ENCODE assay signal across 8 cellular contexts in genomic region chr18:48161911-48162698, GRCh38.
DNase-seq lines count a peak whose midpoint lies in the region; ATAC-seq and TF ChIP-seq lines count a peak whose summit lies in the region.

No MANE protein-coding gene starts in this region.

- intact Hi-C loops in body of pancreas (cut with DNase I): no loop called here

- no peak for DNase-seq in GM12864 (ENCODE audit: low read depth)
- DNase-seq in NCI-H2107 (lab: John Stamatoyannopoulos, UW): peak; percentile 69
- peak in 2 of 4 donors; percentile 71 to 78 for DNase-seq in body of pancreas
- peak; percentile 30 for DNase-seq in left lobe of liver (ENCODE audit: low spot score)
- no peak for DNase-seq in thoracic aorta (ENCODE audit: low spot score)
- DNase-seq in NCI-H1694 (lab: John Stamatoyannopoulos, UW): no peak

- peak; percentile 40 for ATAC-seq in HG02571 (IDR thresholded peaks at IDR 0.05; ENCODE audit: unreplicated experiment)
- peak; percentile 59 for ATAC-seq in body of pancreas
- peak; percentile 50 for ATAC-seq in left lobe of liver
- peak; percentile 16 for ATAC-seq in thoracic aorta (ENCODE audit: insufficient number of reproducible peaks, low FRiP score, low read depth)
- no peak for ATAC-seq in HG03025 (IDR thresholded peaks at IDR 0.05; ENCODE audit: low FRiP score, unreplicated experiment)

- no peak for TF ChIP-seq POLR2A in body of pancreas (IDR thresholded peaks at IDR 0.05)

- H3K36me3 ChIP-seq in body of pancreas (replicated peaks in 1 of 2; ENCODE audit: insufficient read depth in 1 of 2, low read depth in 2 of 2) (no peaks in the 10 kb centered on the region), thoracic aorta (no peaks in the 10 kb centered on the region)

- TF ChIP-seq CTCF in GM12864 (IDR thresholded peaks at IDR 0.05; ENCODE audit: low read depth, low read length, missing control alignments) (no peak), body of pancreas (IDR thresholded peaks at IDR 0.05) (no peak), thoracic aorta (IDR thresholded peaks at IDR 0.05) (no peak)

- WGBS in body of pancreas, 2 donors: 7 to 40% methylated on average over 2 to 14 of the region's 38 CpGs

- H3K27me3 ChIP-seq in body of pancreas (no peaks in the 10 kb centered on the region), thoracic aorta (replicated peaks; ENCODE audit: insufficient read depth) (no peaks in the 10 kb centered on the region)

- H3K27ac ChIP-seq in body of pancreas: peak overlapping the region; percentile 79 to 88 (median 84)
- H3K27ac ChIP-seq in thoracic aorta: peak overlapping the region; percentile 78 to 80

- H3K9me3 ChIP-seq in body of pancreas (no peaks in the 10 kb centered on the region), thoracic aorta (no peaks in the 10 kb centered on the region)

- H3K4me1 ChIP-seq in body of pancreas: peaks cover 40% of the 10 kb centered on the region
- peaks cover 4 to 6% of the 10 kb centered on the region in 2 donors for H3K4me1 ChIP-seq in thoracic aorta (ENCODE audit: control insufficient read depth in 1 of 2, low read depth in 2 of 2)

- H3K4me3 ChIP-seq in GM12864 (ENCODE audit: low read depth, low read length) (peak overlapping the region; percentile 37), body of pancreas (peak overlapping the region; percentile 12 to 42), thoracic aorta (peak overlapping the region; percentile 83)

Comparison
In these comparisons a context has a peak if more than half of its experiments do, and no peak if none do; other contexts are left out.
1. DNase-seq: peak in NCI-H2107 (single experiment) and left lobe of liver (single experiment); none in GM12864 (single experiment), thoracic aorta (single experiment) and NCI-H1694 (single experiment).
2. H3K4me3 ChIP-seq: peak in every context shown above with its lines; median percentile 83 in thoracic aorta; 37 in GM12864; 27 in body of pancreas.